In the genomic region with DNA sequence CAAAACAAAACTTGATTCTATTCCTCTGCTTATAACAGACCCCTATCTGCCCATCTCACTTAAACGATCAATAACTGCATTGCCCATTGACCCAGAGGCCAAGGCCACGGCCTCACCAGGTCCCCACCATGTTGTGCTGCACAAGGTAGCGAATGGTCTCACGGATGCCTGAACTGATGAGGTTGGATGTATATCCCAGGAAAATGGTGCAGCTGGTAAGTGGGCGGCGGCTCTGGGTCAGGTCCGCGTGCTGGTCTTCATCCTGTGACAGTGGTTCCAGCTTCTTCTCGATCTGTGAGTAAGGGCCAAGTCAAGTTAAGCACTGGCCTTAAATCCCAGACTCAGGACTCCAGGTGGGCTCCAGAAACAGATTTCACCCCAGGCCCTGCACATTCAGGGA, we compare ENCODE assay signal across 1 cellular context.
TF ChIP-seq lines count a peak whose summit lies in the region.

No MANE protein-coding gene starts in this region.

TF ChIP-seq in K562, 482 proteins besides CTCF, POLR2A, EP300 and RAD21:
- TF ChIP-seq RBFOX2 (IDR thresholded peaks at IDR 0.05; ENCODE audit: low read depth, low read length), result 0 out of 2 replicates have a peak, but pooled peaks have one; percentile 19
- no peak for TF ChIP-seq ZNF224 (CRISPR knock-in tag; IDR thresholded peaks at IDR 0.05)
